Comparison of ENCODE assay signal across 23 cellular contexts in the genomic region with DNA sequence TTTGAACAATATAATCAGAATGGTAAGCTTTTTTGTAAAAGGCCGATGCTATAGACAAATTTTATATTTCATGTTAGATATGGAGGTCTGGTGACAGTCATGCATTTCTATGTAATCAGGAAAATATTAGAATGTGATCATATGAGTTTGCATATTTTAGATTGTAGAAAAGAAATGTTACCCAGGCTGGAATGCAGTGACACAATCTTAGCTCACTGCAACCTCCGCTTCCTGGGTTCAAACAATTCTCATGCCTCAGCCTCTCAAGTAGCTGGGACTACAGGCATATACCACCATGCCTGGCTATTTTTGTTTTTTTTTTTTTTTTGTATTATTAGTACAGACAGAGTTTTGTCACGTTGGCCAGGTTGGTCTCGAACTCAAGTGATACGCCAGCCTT.
"Had no signal": no experiment of that assay in that cellular context is flagged by ENCODE, and none has a peak within 500 bp of the region (broad histone marks: within the 10 kb centered on the region; RNA-seq: fewer than 3 reads in every experiment).

No MANE protein-coding gene starts in this region.

- H3K4me3 ChIP-seq: neural progenitor cell, ovary, psoas muscle, right lobe of liver, sigmoid colon, stomach, thoracic aorta, thyroid gland, tibial nerve, upper lobe of left lung, vagina had no signal

- H3K9ac ChIP-seq: neural progenitor cell, parathyroid adenoma had no signal

- H3K27me3 ChIP-seq: ovary had no signal

- H3K4me1 ChIP-seq: parathyroid adenoma, psoas muscle, right lobe of liver, vagina had no signal

- H3K9me3 ChIP-seq: psoas muscle, right lobe of liver, sigmoid colon, stomach, thoracic aorta, thyroid gland, tibial nerve, upper lobe of left lung, vagina had no signal

- H3K4me2 ChIP-seq: neural progenitor cell had no signal

- H2AFZ ChIP-seq: neural progenitor cell, parathyroid adenoma had no signal

- DNase-seq: occipital lobe; ovary; posterior cingulate gyrus; psoas muscle; right cardiac atrium; right lobe of liver; sigmoid colon; small intestine; stimulated activated CD4-positive, alpha-beta T cell treated with anti-CD3 and anti-CD28 coated beads, Interleukin-15, amount 100 ng/mL, for 24 hours; stimulated activated CD4-positive, alpha-beta T cell treated with anti-CD3 and anti-CD28 coated beads, Interleukin-2, amount 100 ng/mL, for 24 hours; stimulated activated CD4-positive, alpha-beta T cell treated with anti-CD3 and anti-CD28 coated beads, Interleukin-2, amount 100 ng/mL, for 48 hours; stimulated activated CD4-positive, alpha-beta T cell treated with anti-CD3 and anti-CD28 coated beads, Interleukin-4, amount 100 ng/mL, for 24 hours; stimulated activated naive B cell treated with anti-CD40 and anti-IgM and Interleukin-4, amounts not matched to agents 10 μg/mL and 1 μg/mL and 100 μg/mL, for 72 hours; stimulated activated naive CD4-positive, alpha-beta T cell treated with Interleukin-2 at 50 U/mL for 16 hours; stomach; thyroid gland; upper lobe of left lung had no signal

- ATAC-seq: psoas muscle; right cardiac atrium; right lobe of liver; stimulated activated effector memory CD8-positive, alpha-beta T cell treated with anti-CD3 and anti-CD28 coated beads, Interleukin-12 subunit alpha, Interleukin-12 subunit beta, amount 100 ng/mL, for 72 hours; stimulated activated naive B cell treated with anti-CD40 and anti-IgM and Interleukin-4, amounts not matched to agents 10 μg/mL and 1 μg/mL and 100 μg/mL, for 72 hours had no signal

- H3K36me3 ChIP-seq: neural progenitor cell, ovary, right lobe of liver, sigmoid colon, stomach, thoracic aorta, thyroid gland, tibial nerve, upper lobe of left lung, vagina had no signal

- H3K27ac ChIP-seq: neural progenitor cell, ovary, parathyroid adenoma, psoas muscle, right lobe of liver, sigmoid colon, stomach, thoracic aorta, thyroid gland, tibial nerve, upper lobe of left lung, vagina had no signal
